20 cellular contexts compared by ENCODE assay signal in genomic region chr2:128731994-128732650, GRCh38.
"Had no signal": no experiment of that assay in that cellular context is flagged by ENCODE, and none has a peak within 500 bp of the region (broad histone marks: within the 10 kb centered on the region; RNA-seq: fewer than 3 reads in every experiment).

No MANE protein-coding gene starts in this region.

- H3K36me3 ChIP-seq: gastroesophageal sphincter, heart left ventricle, left lung, lower lobe of right lung, prostate gland, sigmoid colon, tibial artery had no signal

- H3K27me3 ChIP-seq: foreskin keratinocyte, hepatocyte, sigmoid colon, testis, tibial artery had no signal

- H3K4me2 ChIP-seq: hepatocyte had no signal

- H3K4me1 ChIP-seq: foreskin keratinocyte had no signal

- H3K4me3 ChIP-seq: gastroesophageal sphincter, heart left ventricle, hepatocyte, left lung, lower lobe of right lung, mucosa of descending colon, prostate gland, sigmoid colon, testis, tibial artery had no signal

- H3K27ac ChIP-seq: epithelial cell of prostate, foreskin keratinocyte, gastroesophageal sphincter, heart left ventricle, lower lobe of right lung, prostate gland, sigmoid colon, testis, tibial artery had no signal

- H3K9me3 ChIP-seq: prostate gland, testis, tibial artery had no signal

- DNase-seq: effector CD8-positive, alpha-beta T cell; endodermal cell; foreskin keratinocyte; heart left ventricle; left cardiac atrium; left lung; lower lobe of right lung; mucosa of descending colon; naive B cell; sigmoid colon; stimulated activated CD4-positive, alpha-beta T cell treated with anti-CD3 and anti-CD28 coated beads, Interleukin-2, amount 100 ng/mL, for 24 hours; stimulated activated CD4-positive, alpha-beta T cell treated with anti-CD3 and anti-CD28 coated beads, Interleukin-4, amount 100 ng/mL, for 4 hours; stimulated activated naive CD8-positive, alpha-beta T cell treated with anti-CD3 and anti-CD28 coated beads, Interleukin-15, Interleukin-2, amounts not matched to agents 100 U/mL and 50 U/mL, for 24 hours; substantia nigra; testis had no signal
